ENCODE assay signal across 16 cellular contexts in genomic region chr4:173490256-173490655, GRCh38. TPM values are rescaled to one million over a fixed set of nuclear protein-coding genes. Genes with fewer than 3 reads are reported as not detected.
A peak's percentile ranks its signal among the peaks of the same experiment; 100 is the strongest.
DNase-seq lines count a peak whose midpoint lies in the region; ATAC-seq and TF ChIP-seq lines count a peak whose summit lies in the region.
"Had no signal": no experiment of that assay in that cellular context is flagged by ENCODE, and none has a peak within 500 bp of the region (broad histone marks: within the 10 kb centered on the region; RNA-seq: fewer than 3 reads in every experiment).

No MANE protein-coding gene starts in this region.

- H3K27ac Mint-ChIP-seq in activated T-cell treated with anti-CD3 and anti-CD28 coated beads, Interleukin-2, amount 50 U/mL, for 24 hours = no peak overlapping the region
- no peak overlapping the region for H3K27ac Mint-ChIP-seq in activated naive CD8-positive, alpha-beta T cell treated with anti-CD3 and anti-CD28 coated beads for 36 hours
- H3K27ac Mint-ChIP-seq: activated T-helper 2 cell treated with anti-CD3 and anti-CD28 coated beads, Interferon-gamma antibody, Interleukin-2, Interleukin-4, amounts not matched to agents 10 μg/mL and 5 μg/mL and 100 μg/mL, durations not matched to agents 14 hours and 24 hours and 36 hours had no signal

- DNase-seq in HL-60 (ENCODE audit: low read depth in 1 of 2, low spot score in 1 of 2) = peak in 1 of 2 experiments; percentile 79
- DNase-seq in NOMO-1 (lab: John Stamatoyannopoulos, UW; ENCODE audit: unreplicated experiment in 2 of 2) = peak; percentile 80 to 86
- peak; percentile 74 for DNase-seq in astrocyte of the hippocampus (ENCODE audit: low read depth, low spot score)
- no peak for DNase-seq in sciatic nerve (ENCODE audit: low spot score)
- no peak for DNase-seq in activated T-cell treated with anti-CD3 and anti-CD28 coated beads, Interleukin-2, amount 50 U/mL, for 24 hours
- DNase-seq in activated naive CD8-positive, alpha-beta T cell treated with anti-CD3 and anti-CD28 coated beads for 36 hours = no peak
- DNase-seq: adrenal gland; NCI-H2171; stimulated activated CD4-positive, alpha-beta T cell treated with anti-CD3 and anti-CD28 coated beads, Interleukin-2, amount 100 ng/mL, for 48 hours; substantia nigra had no signal

- H3K27ac ChIP-seq in HL-60 (replicated peaks) = peak overlapping the region; percentile 56
- H3K27ac ChIP-seq: RWPE1 had no signal

- H3K27me3 ChIP-seq in HL-60 (ENCODE audit: insufficient read depth, poor library complexity, severe bottlenecking) = no peaks in the 10 kb centered on the region
- H3K27me3 ChIP-seq: BE2C had no signal

- peaks cover 22% of the 10 kb centered on the region for H3K4me1 Mint-ChIP-seq in activated T-cell treated with anti-CD3 and anti-CD28 coated beads, Interleukin-2, amount 50 U/mL, for 24 hours (ENCODE audit: low read depth)
- H3K4me1 Mint-ChIP-seq in activated naive CD8-positive, alpha-beta T cell treated with anti-CD3 and anti-CD28 coated beads for 36 hours = peaks cover 3% of the 10 kb centered on the region

- H3K27me3 Mint-ChIP-seq in activated T-cell treated with anti-CD3 and anti-CD28 coated beads, Interleukin-2, amount 50 U/mL, for 24 hours = peaks cover 25% of the 10 kb centered on the region
- H3K27me3 Mint-ChIP-seq in activated naive CD8-positive, alpha-beta T cell treated with anti-CD3 and anti-CD28 coated beads for 36 hours = peaks cover 20% of the 10 kb centered on the region

- no peak for TF ChIP-seq CTCF in HL-60 (IDR thresholded peaks at IDR 0.05; ENCODE audit: insufficient read depth, low read length)

- H3K9me3 Mint-ChIP-seq in activated T-cell treated with anti-CD3 and anti-CD28 coated beads, Interleukin-2, amount 50 U/mL, for 24 hours = no peaks in the 10 kb centered on the region
- H3K9me3 Mint-ChIP-seq in activated naive CD8-positive, alpha-beta T cell treated with anti-CD3 and anti-CD28 coated beads for 36 hours = no peaks in the 10 kb centered on the region
- H3K9me3 Mint-ChIP-seq: activated T-helper 2 cell treated with anti-CD3 and anti-CD28 coated beads, Interferon-gamma antibody, Interleukin-2, Interleukin-4, amounts not matched to agents 10 μg/mL and 5 μg/mL and 100 μg/mL, durations not matched to agents 14 hours and 24 hours and 36 hours had no signal

- no peaks in the 10 kb centered on the region for H3K36me3 Mint-ChIP-seq in activated T-cell treated with anti-CD3 and anti-CD28 coated beads, Interleukin-2, amount 50 U/mL, for 24 hours (ENCODE audit: low read depth)
- H3K36me3 Mint-ChIP-seq in activated naive CD8-positive, alpha-beta T cell treated with anti-CD3 and anti-CD28 coated beads for 36 hours = no peaks in the 10 kb centered on the region

- no peak overlapping the region for H3K4me3 Mint-ChIP-seq in activated T-cell treated with anti-CD3 and anti-CD28 coated beads, Interleukin-2, amount 50 U/mL, for 24 hours
- no peak overlapping the region for H3K4me3 Mint-ChIP-seq in activated naive CD8-positive, alpha-beta T cell treated with anti-CD3 and anti-CD28 coated beads for 36 hours

- ATAC-seq in sciatic nerve (peak; percentile 43), HG02938 (IDR thresholded peaks at IDR 0.05; ENCODE audit: unreplicated experiment) (no peak)

- no peak overlapping the region for H3K4me3 ChIP-seq in HL-60 (replicated peaks; ENCODE audit: insufficient read depth, low read length)
- H3K4me3 ChIP-seq: adrenal gland had no signal

- intact Hi-C loops in sciatic nerve (cut with DNase I) = no loop called here

RNA-seq across cellular contexts. Expression of gene HAND2, which starts 39.8 kb away (rescaled TPM):
- total RNA-seq in sciatic nerve = 0.27 TPM
- total RNA-seq in activated naive CD8-positive, alpha-beta T cell treated with anti-CD3 and anti-CD28 coated beads for 36 hours = not detected
- total RNA-seq: activated T-helper 2 cell treated with anti-CD3 and anti-CD28 coated beads, Interferon-gamma antibody, Interleukin-2, Interleukin-4, amounts not matched to agents 10 μg/mL and 5 μg/mL and 100 μg/mL, durations not matched to agents 14 hours and 24 hours and 36 hours; osteocyte; T-helper 2 cell treated with Interferon-gamma antibody and Interleukin-4, amounts not matched to agents 100 ng/mL and 5 ng/mL, for 36 hours had no signal

Comparison
In these comparisons a context has a peak if more than half of its experiments do, and no peak if none do; other contexts are left out.
1. DNase-seq: peak in NOMO-1 (2 of 2) and astrocyte of the hippocampus (single experiment); none in sciatic nerve (single experiment), activated T-cell treated with anti-CD3 and anti-CD28 coated beads, Interleukin-2, amount 50 U/mL, for 24 hours (single experiment) and activated naive CD8-positive, alpha-beta T cell treated with anti-CD3 and anti-CD28 coated beads for 36 hours (single experiment).